ENCODE assay signal across 8 cellular contexts in the genomic region with DNA sequence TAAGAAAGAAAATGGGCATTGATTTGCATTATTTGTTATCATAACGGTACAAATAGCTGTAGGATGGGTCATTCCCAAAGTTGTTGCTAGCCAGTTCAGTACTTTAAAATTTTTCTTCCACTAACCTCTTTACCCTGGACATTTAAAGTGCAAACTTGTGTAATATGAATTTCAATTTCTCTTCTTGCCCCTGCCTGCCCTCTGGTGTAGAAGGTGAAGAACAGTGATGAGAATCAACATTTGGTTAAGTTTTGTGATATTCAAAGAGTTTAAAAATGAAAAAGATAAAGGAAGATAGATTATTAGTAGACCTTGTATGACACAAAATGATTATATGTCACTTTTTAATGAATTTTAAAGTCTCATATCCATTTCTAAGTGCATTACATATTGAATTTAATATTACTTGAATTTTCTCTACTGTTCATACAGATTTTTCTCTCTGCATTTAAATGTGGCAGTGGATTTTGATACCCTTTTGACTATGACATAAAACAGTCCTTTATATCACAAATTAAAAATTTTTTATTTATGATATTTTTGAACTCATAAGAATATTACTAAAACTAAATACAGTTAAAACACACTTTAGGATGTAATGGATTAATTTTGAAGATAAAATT.
DNase-seq lines count a peak whose midpoint lies in the region; ATAC-seq, FAIRE-seq and TF ChIP-seq lines count a peak whose summit lies in the region.

No MANE protein-coding gene starts in this region.

- H3K27me3 ChIP-seq in heart right ventricle (no peaks in the 10 kb centered on the region), SJCRH30 (no peaks in the 10 kb centered on the region)

- H3K36me3 ChIP-seq in heart right ventricle (no peaks in the 10 kb centered on the region), SJCRH30 (no peaks in the 10 kb centered on the region)

- H3K9me3 Mint-ChIP-seq in activated T-cell treated with anti-CD3 and anti-CD28 coated beads, Interleukin-2, amount 50 U/mL, for 24 hours = no peaks in the 10 kb centered on the region

- no peak for DNase-seq in heart right ventricle
- DNase-seq in Right ventricle myocardium inferior (ENCODE audit: missing footprints) = no peak
- DNase-seq in SJCRH30 = peak; percentile 51 to 79
- DNase-seq in frontal cortex (ENCODE audit: low spot score in 2 of 2) = peak in 1 of 2 donors; percentile 2
- no peak for DNase-seq in stimulated activated CD4-positive, alpha-beta T cell treated with anti-CD3 and anti-CD28 coated beads, Interleukin-4, amount 100 ng/mL, for 1 hour
- DNase-seq in coronary artery (ENCODE audit: low spot score) = no peak
- DNase-seq in activated T-cell treated with anti-CD3 and anti-CD28 coated beads, Interleukin-2, amount 50 U/mL, for 24 hours = no peak

- H3K27me3 Mint-ChIP-seq in activated T-cell treated with anti-CD3 and anti-CD28 coated beads, Interleukin-2, amount 50 U/mL, for 24 hours = no peaks in the 10 kb centered on the region

- H3K27ac ChIP-seq in heart right ventricle = no peak overlapping the region
- no peak overlapping the region for H3K27ac ChIP-seq in SJCRH30
- no peak overlapping the region for H3K27ac ChIP-seq in coronary artery

- H3K4me1 ChIP-seq in heart right ventricle (peaks cover 0 to 4% (median 0%) of the 10 kb centered on the region in 9 donors), SJCRH30 (peaks cover 27% of the 10 kb centered on the region)

- peaks cover 2% of the 10 kb centered on the region for H3K4me1 Mint-ChIP-seq in activated T-cell treated with anti-CD3 and anti-CD28 coated beads, Interleukin-2, amount 50 U/mL, for 24 hours (ENCODE audit: low read depth)

- FAIRE-seq in frontal cortex (lab: Jason Lieb, UNC) = peak; percentile 50

- no peak overlapping the region for H3K4me3 ChIP-seq in heart right ventricle
- H3K4me3 ChIP-seq in SJCRH30 = no peak overlapping the region
- H3K4me3 ChIP-seq in coronary artery = no peak overlapping the region

- intact Hi-C loops in heart right ventricle (cut with DNase I) (loop anchor here in 3 of 10 donors (10.0 kb wide), 3 partner anchors 101 to 461 kb away; no protein-coding TSS in a partner anchor), Right ventricle myocardium inferior (cut with DNase I) (no loop called here)

- TF ChIP-seq CTCF in heart right ventricle (IDR thresholded peaks at IDR 0.05) = peak in 7 of 9 donors; percentile 41 to 69 (median 60)
- no peak for TF ChIP-seq CTCF in coronary artery (IDR thresholded peaks at IDR 0.05)

- H3K36me3 Mint-ChIP-seq in activated T-cell treated with anti-CD3 and anti-CD28 coated beads, Interleukin-2, amount 50 U/mL, for 24 hours (ENCODE audit: low read depth) = no peaks in the 10 kb centered on the region

- no peak overlapping the region for H3K27ac Mint-ChIP-seq in activated T-cell treated with anti-CD3 and anti-CD28 coated beads, Interleukin-2, amount 50 U/mL, for 24 hours

- 40 to 69% methylated on average over 1 of the region's 1 CpG for WGBS in heart right ventricle, 2 donors

- H3K9me3 ChIP-seq in heart right ventricle (peaks cover 0 to 7% (median 0%) of the 10 kb centered on the region in 11 donors), SJCRH30 (replicated peaks) (no peaks in the 10 kb centered on the region)

- peak in 2 of 8 donors; percentile 44 to 47 for ATAC-seq in heart right ventricle
- no peak for ATAC-seq in Right ventricle myocardium inferior
- ATAC-seq in GM18870 (IDR thresholded peaks at IDR 0.05; ENCODE audit: unreplicated experiment) = no peak

- no peak overlapping the region for H3K4me3 Mint-ChIP-seq in activated T-cell treated with anti-CD3 and anti-CD28 coated beads, Interleukin-2, amount 50 U/mL, for 24 hours

Comparison
In these comparisons a context has a peak if more than half of its experiments do, and no peak if none do; other contexts are left out.
1. DNase-seq: peak in SJCRH30 (2 of 2); none in heart right ventricle (0 of 2), Right ventricle myocardium inferior (single experiment), stimulated activated CD4-positive, alpha-beta T cell treated with anti-CD3 and anti-CD28 coated beads, Interleukin-4, amount 100 ng/mL, for 1 hour (single experiment), coronary artery (single experiment) and activated T-cell treated with anti-CD3 and anti-CD28 coated beads, Interleukin-2, amount 50 U/mL, for 24 hours (single experiment).